Comparison of ENCODE assay signal across 1 cellular context in the genomic region with DNA sequence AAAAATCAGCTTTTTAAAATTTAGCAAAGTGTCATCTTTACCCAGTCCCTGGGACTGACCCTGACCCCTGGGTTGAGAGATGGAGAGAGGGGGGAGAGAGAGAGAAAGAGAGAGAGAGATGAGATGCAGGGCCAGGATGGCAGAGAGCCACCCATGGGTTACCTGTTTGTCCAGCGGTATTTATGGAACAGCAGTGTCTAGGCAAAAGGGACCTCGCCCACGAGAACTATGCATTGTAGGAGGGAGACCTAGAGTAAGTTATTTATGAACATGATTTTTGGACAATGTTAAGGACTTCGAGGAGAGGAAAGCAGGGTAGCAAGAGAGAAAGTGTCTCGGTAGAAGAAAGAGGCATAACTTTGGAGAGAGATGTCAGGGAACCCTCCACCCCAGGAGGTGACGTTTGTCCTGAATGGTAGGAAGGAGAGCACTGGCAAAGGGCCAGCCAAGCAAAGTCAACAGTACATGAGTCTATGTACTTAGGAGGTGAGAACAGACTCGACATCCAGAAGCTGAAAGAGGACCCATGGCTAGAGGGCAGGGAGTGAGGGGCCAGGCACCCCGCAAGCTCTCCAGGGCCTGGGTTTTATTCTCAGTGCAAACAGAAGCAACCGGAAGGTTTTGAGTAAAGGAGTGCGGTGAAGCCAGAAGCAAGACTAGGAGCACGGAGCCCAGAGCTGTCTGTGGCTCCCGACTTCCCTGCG.
A peak's percentile ranks its signal among the peaks of the same experiment; 100 is the strongest.
TF ChIP-seq lines count a peak whose summit lies in the region.

No MANE protein-coding gene starts in this region.

TF ChIP-seq in HEK293, 187 proteins besides CTCF, POLR2A, EP300 and RAD21 (continued from another document):
- TF ChIP-seq, protein P1, sequence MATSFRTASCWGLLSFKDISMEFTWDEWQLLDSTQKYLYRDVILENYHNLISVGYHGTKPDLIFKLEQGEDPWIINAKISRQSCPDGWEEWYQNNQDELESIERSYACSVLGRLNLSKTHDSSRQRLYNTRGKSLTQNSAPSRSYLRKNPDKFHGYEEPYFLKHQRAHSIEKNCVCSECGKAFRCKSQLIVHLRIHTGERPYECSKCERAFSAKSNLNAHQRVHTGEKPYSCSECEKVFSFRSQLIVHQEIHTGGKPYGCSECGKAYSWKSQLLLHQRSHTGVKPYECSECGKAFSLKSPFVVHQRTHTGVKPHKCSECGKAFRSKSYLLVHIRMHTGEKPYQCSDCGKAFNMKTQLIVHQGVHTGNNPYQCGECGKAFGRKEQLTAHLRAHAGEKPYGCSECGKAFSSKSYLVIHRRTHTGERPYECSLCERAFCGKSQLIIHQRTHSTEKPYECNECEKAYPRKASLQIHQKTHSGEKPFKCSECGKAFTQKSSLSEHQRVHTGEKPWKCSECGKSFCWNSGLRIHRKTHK (tag by site-specific recombination; IDR thresholded peaks at IDR 0.05): no peak
- TF ChIP-seq, protein P2, sequence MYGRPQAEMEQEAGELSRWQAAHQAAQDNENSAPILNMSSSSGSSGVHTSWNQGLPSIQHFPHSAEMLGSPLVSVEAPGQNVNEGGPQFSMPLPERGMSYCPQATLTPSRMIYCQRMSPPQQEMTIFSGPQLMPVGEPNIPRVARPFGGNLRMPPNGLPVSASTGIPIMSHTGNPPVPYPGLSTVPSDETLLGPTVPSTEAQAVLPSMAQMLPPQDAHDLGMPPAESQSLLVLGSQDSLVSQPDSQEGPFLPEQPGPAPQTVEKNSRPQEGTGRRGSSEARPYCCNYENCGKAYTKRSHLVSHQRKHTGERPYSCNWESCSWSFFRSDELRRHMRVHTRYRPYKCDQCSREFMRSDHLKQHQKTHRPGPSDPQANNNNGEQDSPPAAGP (tag by site-specific recombination; IDR thresholded peaks at IDR 0.05): no peak
- no peak for TF ChIP-seq ZNF350 (tag by site-specific recombination; IDR thresholded peaks at IDR 0.05)
- TF ChIP-seq KLF1 (tag by site-specific recombination; IDR thresholded peaks at IDR 0.05): 0 out of 2 replicates have a peak, but pooled peaks have one; percentile 38
- TF ChIP-seq ZNF398 (tag by site-specific recombination; IDR thresholded peaks at IDR 0.05): no peak
- peak; percentile 38; the same call in 1 of the 2 replicates for TF ChIP-seq OSR2 (tag by site-specific recombination; IDR thresholded peaks at IDR 0.05)
- TF ChIP-seq ZIC2 (tag by site-specific recombination; IDR thresholded peaks at IDR 0.05): peak; percentile 6; the same call in 1 of the 2 replicates
- TF ChIP-seq ZNF335 (tag by site-specific recombination; conservative IDR thresholded peaks at IDR 0.05): no peak
- no peak for TF ChIP-seq ZFP41 (tag by site-specific recombination; IDR thresholded peaks at IDR 0.05; ENCODE audit: borderline replicate concordance)
- no peak for TF ChIP-seq ZNF837 (tag by site-specific recombination; IDR thresholded peaks at IDR 0.05)
- no peak for TF ChIP-seq ZNF658 (tag by site-specific recombination; IDR thresholded peaks at IDR 0.05)
- 0 out of 2 replicates have a peak, but pooled peaks have one; percentile 13 for TF ChIP-seq ZBTB20 (tag by site-specific recombination; IDR thresholded peaks at IDR 0.05)
- no peak for TF ChIP-seq ZNF571 (tag by site-specific recombination; IDR thresholded peaks at IDR 0.05)
- no peak for TF ChIP-seq ZNF2 (tag by site-specific recombination; IDR thresholded peaks at IDR 0.05)
- peak; percentile 6; the same call in 1 of the 2 replicates for TF ChIP-seq ZNF596 (tag by site-specific recombination; IDR thresholded peaks at IDR 0.05)
- no peak for TF ChIP-seq GLI2 (tag by site-specific recombination; IDR thresholded peaks at IDR 0.05; ENCODE audit: borderline replicate concordance, low read depth)
- TF ChIP-seq ZNF488 (tag by site-specific recombination; IDR thresholded peaks at IDR 0.05): no peak
- no peak for TF ChIP-seq ZNF555 (tag by site-specific recombination; conservative IDR thresholded peaks at IDR 0.05)
- TF ChIP-seq FEZF1 (tag by site-specific recombination; IDR thresholded peaks at IDR 0.05): no peak
- TF ChIP-seq ZBTB17 (tag by site-specific recombination; IDR thresholded peaks at IDR 0.05): peak; percentile 23; the same call in 1 of the 2 replicates
- TF ChIP-seq ZBTB11 (tag by site-specific recombination; conservative IDR thresholded peaks at IDR 0.05; ENCODE audit: low read depth): no peak
- no peak for TF ChIP-seq ZFP3 (tag by site-specific recombination; IDR thresholded peaks at IDR 0.05; ENCODE audit: low read depth)
- TF ChIP-seq GLIS2 (tag by site-specific recombination; IDR thresholded peaks at IDR 0.05): no peak
- TF ChIP-seq TRIM28 (IDR thresholded peaks at IDR 0.05; ENCODE audit: borderline replicate concordance, low read length): no peak
- TF ChIP-seq ZNF133 (tag by site-specific recombination; IDR thresholded peaks at IDR 0.05): no peak
- no peak for TF ChIP-seq ZNF560 (tag by site-specific recombination; IDR thresholded peaks at IDR 0.05; ENCODE audit: borderline replicate concordance)
- no peak for TF ChIP-seq ZNF19 (tag by site-specific recombination; IDR thresholded peaks at IDR 0.05; ENCODE audit: low read depth)
- no peak for TF ChIP-seq HOXD13 (CRISPR knock-in tag; IDR thresholded peaks at IDR 0.05; ENCODE audit: borderline replicate concordance)
- TF ChIP-seq KLF16 (tag by site-specific recombination; IDR thresholded peaks at IDR 0.05): no peak
